In genomic region chr17:32910769-32911168, GRCh38 we compare ENCODE assay signal across 2 cellular contexts.
TF ChIP-seq lines count a peak whose summit lies in the region.

No MANE protein-coding gene starts in this region.

TF ChIP-seq in SK-N-SH, 30 proteins besides CTCF, POLR2A, EP300 and RAD21 (continued from another document):
- TF ChIP-seq, protein P1, sequence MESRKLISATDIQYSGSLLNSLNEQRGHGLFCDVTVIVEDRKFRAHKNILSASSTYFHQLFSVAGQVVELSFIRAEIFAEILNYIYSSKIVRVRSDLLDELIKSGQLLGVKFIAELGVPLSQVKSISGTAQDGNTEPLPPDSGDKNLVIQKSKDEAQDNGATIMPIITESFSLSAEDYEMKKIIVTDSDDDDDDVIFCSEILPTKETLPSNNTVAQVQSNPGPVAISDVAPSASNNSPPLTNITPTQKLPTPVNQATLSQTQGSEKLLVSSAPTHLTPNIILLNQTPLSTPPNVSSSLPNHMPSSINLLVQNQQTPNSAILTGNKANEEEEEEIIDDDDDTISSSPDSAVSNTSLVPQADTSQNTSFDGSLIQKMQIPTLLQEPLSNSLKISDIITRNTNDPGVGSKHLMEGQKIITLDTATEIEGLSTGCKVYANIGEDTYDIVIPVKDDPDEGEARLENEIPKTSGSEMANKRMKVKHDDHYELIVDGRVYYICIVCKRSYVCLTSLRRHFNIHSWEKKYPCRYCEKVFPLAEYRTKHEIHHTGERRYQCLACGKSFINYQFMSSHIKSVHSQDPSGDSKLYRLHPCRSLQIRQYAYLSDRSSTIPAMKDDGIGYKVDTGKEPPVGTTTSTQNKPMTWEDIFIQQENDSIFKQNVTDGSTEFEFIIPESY (IDR thresholded peaks at IDR 0.05; ENCODE audit: borderline replicate concordance, low read depth): no peak
- no peak for TF ChIP-seq FOSL2 (IDR thresholded peaks at IDR 0.05; ENCODE audit: borderline replicate concordance, low read depth)
TF ChIP-seq in SK-N-SH: peak in this region for 0.

TF ChIP-seq in SK-N-SH treated with all-trans-retinoic acid at 6 μM for 48 hours, 23 proteins besides CTCF, POLR2A, EP300 and RAD21 (continued from another document):
- TF ChIP-seq, protein P2, sequence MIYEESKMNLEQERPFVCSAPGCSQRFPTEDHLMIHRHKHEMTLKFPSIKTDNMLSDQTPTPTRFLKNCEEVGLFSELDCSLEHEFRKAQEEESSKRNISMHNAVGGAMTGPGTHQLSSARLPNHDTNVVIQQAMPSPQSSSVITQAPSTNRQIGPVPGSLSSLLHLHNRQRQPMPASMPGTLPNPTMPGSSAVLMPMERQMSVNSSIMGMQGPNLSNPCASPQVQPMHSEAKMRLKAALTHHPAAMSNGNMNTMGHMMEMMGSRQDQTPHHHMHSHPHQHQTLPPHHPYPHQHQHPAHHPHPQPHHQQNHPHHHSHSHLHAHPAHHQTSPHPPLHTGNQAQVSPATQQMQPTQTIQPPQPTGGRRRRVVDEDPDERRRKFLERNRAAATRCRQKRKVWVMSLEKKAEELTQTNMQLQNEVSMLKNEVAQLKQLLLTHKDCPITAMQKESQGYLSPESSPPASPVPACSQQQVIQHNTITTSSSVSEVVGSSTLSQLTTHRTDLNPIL (CRISPR knock-in tag; IDR thresholded peaks at IDR 0.05; ENCODE audit: low read depth): no peak
- TF ChIP-seq ZNF8 (CRISPR knock-in tag; IDR thresholded peaks at IDR 0.05) (no peak), CSRNP3 (CRISPR knock-in tag; IDR thresholded peaks at IDR 0.05) (no peak), ZNF565 (CRISPR knock-in tag; conservative IDR thresholded peaks at IDR 0.05; ENCODE audit: low read depth) (no peak), ZFP3 (CRISPR knock-in tag; IDR thresholded peaks at IDR 0.05) (no peak), POU6F1 (CRISPR knock-in tag; IDR thresholded peaks at IDR 0.05; ENCODE audit: borderline replicate concordance, low read depth) (no peak), OSR1 (CRISPR knock-in tag; IDR thresholded peaks at IDR 0.05) (no peak), ZFP30 (CRISPR knock-in tag; IDR thresholded peaks at IDR 0.05) (no peak), GLIS3 (CRISPR knock-in tag; IDR thresholded peaks at IDR 0.05) (no peak), ISL1 (CRISPR knock-in tag; IDR thresholded peaks at IDR 0.05) (no peak)
